Comparison of ENCODE assay signal across 29 cellular contexts in the genomic region with DNA sequence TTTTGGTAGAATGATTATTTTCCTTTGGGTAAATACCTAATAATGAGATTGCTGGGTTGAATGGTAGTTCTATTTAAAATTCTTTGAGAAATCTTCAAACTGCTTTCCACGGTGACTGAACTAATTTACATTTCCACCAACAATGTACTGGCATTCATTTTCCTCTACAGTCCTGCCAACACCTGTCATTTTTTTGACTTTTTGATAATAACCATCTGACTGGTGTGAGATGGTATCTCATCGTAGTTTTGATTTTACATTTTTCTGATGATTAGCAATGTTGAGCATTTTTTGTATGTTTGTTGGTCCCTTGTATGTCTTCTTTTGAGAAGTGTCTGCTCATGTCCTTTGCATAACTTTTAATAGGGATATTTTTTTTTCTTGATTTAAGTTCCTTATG.
"Had no signal": no experiment of that assay in that cellular context is flagged by ENCODE, and none has a peak within 500 bp of the region (broad histone marks: within the 10 kb centered on the region; RNA-seq: fewer than 3 reads in every experiment).

No MANE protein-coding gene starts in this region.

- H3K4me3 ChIP-seq: stomach, suprapubic skin, testis, thoracic aorta, thyroid gland, tibial artery, tibial nerve, transverse colon, upper lobe of left lung, upper lobe of right lung, uterus, vagina had no signal

- FAIRE-seq: urothelium cell line had no signal

- H3K36me3 ChIP-seq: stomach, suprapubic skin, thoracic aorta, thyroid gland, tibial artery, tibial nerve, transverse colon, upper lobe of left lung, upper lobe of right lung, uterus, vagina had no signal

- H3K27ac ChIP-seq: stomach, suprapubic skin, testis, thoracic aorta, thyroid gland, tibial artery, tibial nerve, transverse colon, upper lobe of left lung, upper lobe of right lung, uterus, vagina had no signal

- H3K4me1 Mint-ChIP-seq: stimulated activated effector memory CD8-positive, alpha-beta T cell treated with anti-CD3 and anti-CD28 coated beads, Interleukin-12 subunit alpha, Interleukin-12 subunit beta, amount 100 ng/mL, for 72 hours; stimulated activated memory B cell treated with anti-CD40 and anti-IgM and Interleukin-4, amounts not matched to agents 10 μg/mL and 1 μg/mL and 100 μg/mL, for 72 hours; stimulated activated naive B cell treated with anti-CD40 and anti-IgM and Interleukin-4, amounts not matched to agents 10 μg/mL and 1 μg/mL and 100 μg/mL, for 72 hours; stimulated activated naive CD8-positive, alpha-beta T cell treated with anti-CD3 and anti-CD28 coated beads, Interleukin-15, amount 100 ng/mL, for 72 hours had no signal

- H3K27me3 ChIP-seq: stomach, suprapubic skin, testis, thyroid gland, tibial artery, tibial nerve, transverse colon, upper lobe of left lung, upper lobe of right lung, uterus, vagina had no signal

- ATAC-seq: stimulated activated effector memory CD8-positive, alpha-beta T cell treated with anti-CD3 and anti-CD28 coated beads, Interleukin-12 subunit alpha, Interleukin-12 subunit beta, amount 100 ng/mL, for 72 hours; stimulated activated memory B cell treated with anti-CD40 and anti-IgM and Interleukin-4, amounts not matched to agents 10 μg/mL and 1 μg/mL and 100 μg/mL, for 72 hours; stimulated activated naive B cell treated with anti-CD40 and anti-IgM and Interleukin-4, amounts not matched to agents 10 μg/mL and 1 μg/mL and 100 μg/mL, for 72 hours; stimulated activated naive CD8-positive, alpha-beta T cell treated with anti-CD3 and anti-CD28 coated beads, Interleukin-15, amount 100 ng/mL, for 72 hours; stimulated activated naive CD8-positive, alpha-beta T cell treated with anti-CD3 and anti-CD28 coated beads, Interleukin-15, Interleukin-2, amounts not matched to agents 100 U/mL and 50 U/mL, for 24 hours; upper lobe of right lung had no signal

- H3K4me3 Mint-ChIP-seq: stimulated activated effector memory CD8-positive, alpha-beta T cell treated with anti-CD3 and anti-CD28 coated beads, Interleukin-12 subunit alpha, Interleukin-12 subunit beta, amount 100 ng/mL, for 72 hours; stimulated activated memory B cell treated with anti-CD40 and anti-IgM and Interleukin-4, amounts not matched to agents 10 μg/mL and 1 μg/mL and 100 μg/mL, for 72 hours; stimulated activated naive B cell treated with anti-CD40 and anti-IgM and Interleukin-4, amounts not matched to agents 10 μg/mL and 1 μg/mL and 100 μg/mL, for 72 hours; stimulated activated naive CD8-positive, alpha-beta T cell treated with anti-CD3 and anti-CD28 coated beads, Interleukin-15, amount 100 ng/mL, for 72 hours; stimulated activated naive CD8-positive, alpha-beta T cell treated with anti-CD3 and anti-CD28 coated beads, Interleukin-15, Interleukin-2, amounts not matched to agents 100 ng/mL and 50 ng/mL, for 24 hours; type B pancreatic cell had no signal

- H3K27me3 Mint-ChIP-seq: stimulated activated memory B cell treated with anti-CD40 and anti-IgM and Interleukin-4, amounts not matched to agents 10 μg/mL and 1 μg/mL and 100 μg/mL, for 72 hours; stimulated activated naive B cell treated with anti-CD40 and anti-IgM and Interleukin-4, amounts not matched to agents 10 μg/mL and 1 μg/mL and 100 μg/mL, for 72 hours; type B pancreatic cell had no signal

- H3K27ac Mint-ChIP-seq: stimulated activated effector memory CD8-positive, alpha-beta T cell treated with anti-CD3 and anti-CD28 coated beads, Interleukin-12 subunit alpha, Interleukin-12 subunit beta, amount 100 ng/mL, for 72 hours; stimulated activated memory B cell treated with anti-CD40 and anti-IgM and Interleukin-4, amounts not matched to agents 10 μg/mL and 1 μg/mL and 100 μg/mL, for 72 hours; stimulated activated naive B cell treated with anti-CD40 and anti-IgM and Interleukin-4, amounts not matched to agents 10 μg/mL and 1 μg/mL and 100 μg/mL, for 72 hours; stimulated activated naive CD8-positive, alpha-beta T cell treated with anti-CD3 and anti-CD28 coated beads, Interleukin-15, amount 100 ng/mL, for 72 hours; stimulated activated naive CD8-positive, alpha-beta T cell treated with anti-CD3 and anti-CD28 coated beads, Interleukin-15, Interleukin-2, amounts not matched to agents 100 ng/mL and 50 ng/mL, for 24 hours; type B pancreatic cell had no signal

- H3K36me3 Mint-ChIP-seq: stimulated activated effector memory CD8-positive, alpha-beta T cell treated with anti-CD3 and anti-CD28 coated beads, Interleukin-12 subunit alpha, Interleukin-12 subunit beta, amount 100 ng/mL, for 72 hours; stimulated activated memory B cell treated with anti-CD40 and anti-IgM and Interleukin-4, amounts not matched to agents 10 μg/mL and 1 μg/mL and 100 μg/mL, for 72 hours; stimulated activated naive B cell treated with anti-CD40 and anti-IgM and Interleukin-4, amounts not matched to agents 10 μg/mL and 1 μg/mL and 100 μg/mL, for 72 hours had no signal

- H3K9me3 ChIP-seq: testis, thoracic aorta, thyroid gland, upper lobe of right lung, uterus, vagina had no signal

- DNase-seq: stimulated activated CD4-positive, alpha-beta T cell treated with anti-CD3 and anti-CD28 coated beads, Interleukin-2, amount 100 ng/mL, for 48 hours; stimulated activated CD4-positive, alpha-beta T cell treated with anti-CD3 and anti-CD28 coated beads, Interleukin-4, amount 100 ng/mL, for 1 hour; stimulated activated CD4-positive, alpha-beta T cell treated with anti-CD3 and anti-CD28 coated beads, Interleukin-4, amount 100 ng/mL, for 24 hours; stimulated activated CD4-positive, alpha-beta T cell treated with anti-CD3 and anti-CD28 coated beads, Interleukin-4, amount 100 ng/mL, for 4 hours; stimulated activated CD8-positive, alpha-beta memory T cell treated with anti-CD3 and anti-CD28 coated beads, Interleukin-4, amount 100 ng/mL, for 48 hours; stimulated activated naive B cell treated with anti-CD40 and anti-IgM and Interleukin-4, amounts not matched to agents 10 μg/mL and 1 μg/mL and 100 μg/mL, for 72 hours; stimulated activated naive CD4-positive, alpha-beta T cell; stimulated activated naive CD4-positive, alpha-beta T cell treated with Interleukin-2 at 50 U/mL for 16 hours; stimulated activated naive CD8-positive, alpha-beta T cell treated with anti-CD3 and anti-CD28 coated beads, Interleukin-15, amount 100 ng/mL, for 72 hours; stimulated activated naive CD8-positive, alpha-beta T cell treated with anti-CD3 and anti-CD28 coated beads, Interleukin-15, Interleukin-2, amounts not matched to agents 100 U/mL and 50 U/mL, for 24 hours; stomach; substantia nigra; testis; thyroid gland; tibial artery; transverse colon; trophoblast cell; upper lobe of left lung; upper lobe of right lung; uterus had no signal

- H3K9me3 Mint-ChIP-seq: stimulated activated naive CD8-positive, alpha-beta T cell treated with anti-CD3 and anti-CD28 coated beads, Interleukin-15, amount 100 ng/mL, for 72 hours; stimulated activated naive CD8-positive, alpha-beta T cell treated with anti-CD3 and anti-CD28 coated beads, Interleukin-15, Interleukin-2, amounts not matched to agents 100 ng/mL and 50 ng/mL, for 24 hours had no signal

- H3K4me1 ChIP-seq: stomach, suprapubic skin, testis, thyroid gland, tibial artery, tibial nerve, transverse colon, upper lobe of left lung, upper lobe of right lung, uterus, vagina had no signal
